In the genomic region with DNA sequence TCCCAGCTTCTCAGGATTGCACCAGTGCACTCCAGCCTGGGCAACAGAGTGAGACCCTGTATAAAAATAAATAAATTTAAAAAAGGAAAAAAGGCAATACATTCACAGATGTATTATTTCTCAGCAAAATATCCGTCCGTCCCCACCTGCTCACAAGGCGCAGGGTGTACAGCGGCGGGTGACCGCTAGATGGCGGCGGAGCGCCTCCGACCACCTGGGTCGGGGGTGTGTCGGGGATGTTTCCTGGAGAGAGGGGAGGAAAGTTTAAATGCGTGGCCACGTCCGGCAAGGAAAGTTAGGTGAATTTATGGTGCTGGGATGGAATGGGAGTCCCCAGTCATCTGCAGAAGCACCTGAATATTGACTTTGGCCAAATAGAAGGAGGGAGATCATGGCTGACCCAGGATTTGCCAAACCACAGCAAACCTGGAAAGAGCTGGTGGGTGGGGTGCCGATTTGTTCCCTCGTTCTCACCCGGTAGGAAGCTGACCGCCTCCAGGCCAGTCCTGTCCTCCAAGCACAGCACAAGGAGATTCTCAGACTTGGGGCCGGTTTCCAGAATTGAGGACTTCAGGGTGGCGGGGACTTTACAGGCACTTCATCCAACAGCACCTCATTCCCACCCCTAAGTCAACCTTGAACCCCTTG, we compare ENCODE assay signal across 8 cellular contexts.
DNase-seq lines count a peak whose midpoint lies in the region; FAIRE-seq and TF ChIP-seq lines count a peak whose summit lies in the region.

No MANE protein-coding gene starts in this region.

- H3K9me3 ChIP-seq in NT2/D1 (ENCODE audit: insufficient read depth, low read length): no peaks in the 10 kb centered on the region
- no peaks in the 10 kb centered on the region for H3K9me3 ChIP-seq in parathyroid adenoma (ENCODE audit: control insufficient read depth, low read length)

- no peak overlapping the region for H2AFZ ChIP-seq in parathyroid adenoma

- peak; percentile 98 for TF ChIP-seq CTCF in AG09309 (IDR thresholded peaks at IDR 0.05; ENCODE audit: control insufficient read depth, insufficient read depth, low read depth, low read length, missing control alignments)
- TF ChIP-seq CTCF in fibroblast of villous mesenchyme (IDR thresholded peaks at IDR 0.05; ENCODE audit: insufficient read depth, low read depth, low read length): peak; percentile 98
- TF ChIP-seq CTCF in parathyroid adenoma (IDR thresholded peaks at IDR 0.05): peak; percentile 71

- H3K27me3 ChIP-seq in NT2/D1 (ENCODE audit: insufficient read depth, insufficient read length) (no peaks in the 10 kb centered on the region), parathyroid adenoma (ENCODE audit: control insufficient read depth, insufficient read depth, low read length) (no peaks in the 10 kb centered on the region)

- no peak for FAIRE-seq in urothelium cell line (lab: Jason Lieb, UNC)

- no peaks in the 10 kb centered on the region for H3K79me2 ChIP-seq in parathyroid adenoma

- no peak overlapping the region for H3K4me2 ChIP-seq in parathyroid adenoma (ENCODE audit: low read length)

- H3K4me1 ChIP-seq in NT2/D1 (ENCODE audit: insufficient read depth, insufficient read length): peaks cover 18% of the 10 kb centered on the region
- no peaks in the 10 kb centered on the region for H3K4me1 ChIP-seq in parathyroid adenoma

- H3K27ac ChIP-seq in parathyroid adenoma: no peak overlapping the region

- DNase-seq in AG09309 (ENCODE audit: low read depth): no peak
- DNase-seq in GM19238 (ENCODE audit: insufficient read length, low spot score): peak; percentile 69
- peak; percentile 44 for DNase-seq in NT2/D1 (ENCODE audit: low read depth, low spot score)
- peak; percentile 84 to 86 for DNase-seq in activated T-cell treated with anti-CD3 and anti-CD28 coated beads, Interleukin-2, amount 50 U/mL, for 48 hours
- DNase-seq in fibroblast of villous mesenchyme (ENCODE audit: low read depth): peak; percentile 45
- DNase-seq in urothelium cell line (ENCODE audit: low spot score): peak; percentile 84
- no peak for DNase-seq in NCI-H2029 (lab: John Stamatoyannopoulos, UW)

- no peak overlapping the region for H3K9ac ChIP-seq in NT2/D1 (ENCODE audit: insufficient read length, low read depth)
- no peak overlapping the region for H3K9ac ChIP-seq in parathyroid adenoma

- no peaks in the 10 kb centered on the region for H3K36me3 ChIP-seq in NT2/D1 (ENCODE audit: insufficient read depth, insufficient read length, low read length)
- H3K36me3 ChIP-seq in parathyroid adenoma (ENCODE audit: control insufficient read depth, insufficient read depth, low read length): no peaks in the 10 kb centered on the region

- H3K4me3 ChIP-seq in AG09309 (ENCODE audit: control insufficient read depth, low read depth, low read length) (no peak overlapping the region), NT2/D1 (ENCODE audit: insufficient read length, low read depth) (no peak overlapping the region), fibroblast of villous mesenchyme (ENCODE audit: low read depth, low read length) (no peak overlapping the region), parathyroid adenoma (ENCODE audit: low read depth, low read length) (no peak overlapping the region)

Comparison
In these comparisons a context has a peak if more than half of its experiments do, and no peak if none do; other contexts are left out.
1. DNase-seq: peak in GM19238 (single experiment), NT2/D1 (single experiment), activated T-cell treated with anti-CD3 and anti-CD28 coated beads, Interleukin-2, amount 50 U/mL, for 48 hours (2 of 2), fibroblast of villous mesenchyme (single experiment) and urothelium cell line (single experiment); none in AG09309 (single experiment) and NCI-H2029 (single experiment).
2. Peak in every context shown above with its lines, with median percentiles within 50 percentile points of each other: CTCF ChIP-seq.